In genomic region chr6:45344900-45345299, GRCh38 we compare ENCODE assay signal across 29 cellular contexts. TPM values are rescaled to one million over a fixed set of nuclear protein-coding genes. Genes with fewer than 3 reads are reported as not detected.
"Had no signal": no experiment of that assay in that cellular context is flagged by ENCODE, and none has a peak within 500 bp of the region (broad histone marks: within the 10 kb centered on the region; RNA-seq: fewer than 3 reads in every experiment).

No MANE protein-coding gene starts in this region.

- H3K4me1 ChIP-seq: colonic mucosa, esophagus muscularis mucosa, esophagus squamous epithelium, foreskin keratinocyte, gastrocnemius medialis, gastroesophageal sphincter, heart left ventricle, heart right ventricle had no signal

- ATAC-seq: effector memory CD8-positive, alpha-beta T cell; esophagus mucosa; foreskin keratinocyte; gastrocnemius medialis; gastroesophageal sphincter; heart left ventricle; heart right ventricle had no signal

- H3K27ac ChIP-seq: colonic mucosa, coronary artery, dorsolateral prefrontal cortex, epithelial cell of prostate, esophagus muscularis mucosa, esophagus squamous epithelium, foreskin keratinocyte, gastrocnemius medialis, gastroesophageal sphincter, heart left ventricle, heart right ventricle had no signal

- FAIRE-seq: colon, endometrium, endothelial cell of umbilical vein, frontal cortex had no signal

- H3K36me3 ChIP-seq: colonic mucosa, esophagus muscularis mucosa, esophagus squamous epithelium, gastrocnemius medialis, gastroesophageal sphincter, heart left ventricle, heart right ventricle had no signal

- DNase-seq: colonic mucosa; cortex of kidney; dermis blood vessel endothelial cell; dorsolateral prefrontal cortex; effector CD4-positive, alpha-beta T cell; effector CD8-positive, alpha-beta T cell; effector memory CD4-positive, alpha-beta T cell; effector memory CD8-positive, alpha-beta T cell; endodermal cell; erythroblast; esophagus squamous epithelium; foreskin fibroblast; foreskin keratinocyte; foreskin melanocyte; gastrocnemius medialis; glutamatergic neuron; head of caudate nucleus; heart left ventricle; heart right ventricle had no signal

- H3K27me3 ChIP-seq: colonic mucosa, dorsolateral prefrontal cortex, esophagus muscularis mucosa, esophagus squamous epithelium, foreskin keratinocyte, gastrocnemius medialis, gastroesophageal sphincter, heart left ventricle, heart right ventricle had no signal

- H3K9me3 ChIP-seq: colonic mucosa, esophagus muscularis mucosa, esophagus squamous epithelium, gastrocnemius medialis, gastroesophageal sphincter, heart left ventricle, heart right ventricle had no signal

- H3K4me3 ChIP-seq: colonic mucosa, coronary artery, dorsolateral prefrontal cortex, esophagus muscularis mucosa, esophagus squamous epithelium, gastrocnemius medialis, gastroesophageal sphincter, heart left ventricle, heart right ventricle had no signal

RNA-seq across cellular contexts. Expression of gene RUNX2, which starts 16.8 kb away (rescaled TPM):
- total RNA-seq: dermis microvascular lymphatic vessel endothelial cell, endothelial cell of umbilical vein had no signal
